In genomic region chr3:187822402-187822801, GRCh38 we compare ENCODE assay signal across 23 cellular contexts.
A peak's percentile ranks its signal among the peaks of the same experiment; 100 is the strongest.
DNase-seq lines count a peak whose midpoint lies in the region; ATAC-seq and TF ChIP-seq lines count a peak whose summit lies in the region.
"Had no signal": no experiment of that assay in that cellular context is flagged by ENCODE, and none has a peak within 500 bp of the region (broad histone marks: within the 10 kb centered on the region; RNA-seq: fewer than 3 reads in every experiment).

No MANE protein-coding gene starts in this region.

- H3K9me3 ChIP-seq in OCI-LY7 (ENCODE audit: low read length) (peaks cover 10% of the 10 kb centered on the region; the same call in 1 of the 2 replicates), right lobe of liver (no peaks in the 10 kb centered on the region)
- H3K9me3 ChIP-seq: A549, breast epithelium, Peyer's patch, SJCRH30 had no signal

- peak overlapping the region; percentile 79 for H3K27ac Mint-ChIP-seq in activated CD8-positive, alpha-beta memory T cell treated with anti-CD3 and anti-CD28 coated beads, Interleukin-2, amount 10 ng/mL, durations not matched to agents 7 days and 5 days
- H3K27ac Mint-ChIP-seq in activated naive CD8-positive, alpha-beta T cell treated with anti-CD3 and anti-CD28 coated beads, Interleukin-2, amount 50 U/mL, for 24 hours = peak overlapping the region; percentile 19
- peak overlapping the region; percentile 2 for H3K27ac Mint-ChIP-seq in progenitor cell of endocrine pancreas
- H3K27ac Mint-ChIP-seq: dendritic cell treated with granulocyte-macrophage colony-stimulating factor and Interleukin-4, amounts not matched to agents 40 ng/mL and 50 ng/mL, for 4 days had no signal

- H3K4me3 ChIP-seq in OCI-LY7 (ENCODE audit: low read depth, low read length, poor library complexity, severe bottlenecking) (no peak overlapping the region), right lobe of liver (no peak overlapping the region)
- H3K4me3 ChIP-seq: A549, breast epithelium, heart left ventricle, Peyer's patch, SJCRH30 had no signal

- H3K4me1 Mint-ChIP-seq in activated CD8-positive, alpha-beta memory T cell treated with anti-CD3 and anti-CD28 coated beads, Interleukin-2, amount 10 ng/mL, durations not matched to agents 7 days and 5 days = peaks cover 25% of the 10 kb centered on the region
- H3K4me1 Mint-ChIP-seq in activated naive CD8-positive, alpha-beta T cell treated with anti-CD3 and anti-CD28 coated beads, Interleukin-2, amount 50 U/mL, for 24 hours = peaks cover 15% of the 10 kb centered on the region
- peaks cover 7% of the 10 kb centered on the region for H3K4me1 Mint-ChIP-seq in progenitor cell of endocrine pancreas (ENCODE audit: low read depth)

- TF ChIP-seq POLR2A in right lobe of liver (IDR thresholded peaks at IDR 0.05) = no peak

- no peak for TF ChIP-seq CTCF in OCI-LY7 (conservative IDR thresholded peaks at IDR 0.05; ENCODE audit: low read length)
- no peak for TF ChIP-seq CTCF in progenitor cell of endocrine pancreas (IDR thresholded peaks at IDR 0.05; ENCODE audit: unreplicated experiment)
- no peak for TF ChIP-seq CTCF in right lobe of liver (IDR thresholded peaks at IDR 0.05)

- BruUV-seq in OCI-LY7 (replicated peaks; lab: Mats Ljungman, UMichigan) = no TSS peak

- no peaks in the 10 kb centered on the region for H3K9me2 ChIP-seq in OCI-LY7 (ENCODE audit: insufficient read depth, low read length)

- no peak overlapping the region for H3K4me3 Mint-ChIP-seq in activated CD8-positive, alpha-beta memory T cell treated with anti-CD3 and anti-CD28 coated beads, Interleukin-2, amount 10 ng/mL, durations not matched to agents 7 days and 5 days
- no peak overlapping the region for H3K4me3 Mint-ChIP-seq in activated naive CD8-positive, alpha-beta T cell treated with anti-CD3 and anti-CD28 coated beads, Interleukin-2, amount 50 U/mL, for 24 hours
- no peak overlapping the region for H3K4me3 Mint-ChIP-seq in progenitor cell of endocrine pancreas (ENCODE audit: low read depth)
- H3K4me3 Mint-ChIP-seq: dendritic cell treated with granulocyte-macrophage colony-stimulating factor and Interleukin-4, amounts not matched to agents 40 ng/mL and 50 ng/mL, for 4 days; naive B cell had no signal

- H3K27ac ChIP-seq in OCI-LY7 (ENCODE audit: low read depth, low read length, poor library complexity, severe bottlenecking) = no peak overlapping the region
- H3K27ac ChIP-seq in right lobe of liver = no peak overlapping the region
- H3K27ac ChIP-seq: A549, breast epithelium, heart left ventricle, Peyer's patch, SJCRH30 had no signal

- peak overlapping the region; percentile 35 for H2AFZ ChIP-seq in OCI-LY7 (ENCODE audit: low read length)

- POLR2A ChIA-PET in OCI-LY7 (lab: Charles Lee) = interaction anchor here (1.9 kb wide), 1 partner anchor 16 kb away, joined by 8 read pairs; no protein-coding TSS in a partner anchor

- peaks cover 8% of the 10 kb centered on the region for H3K9me3 Mint-ChIP-seq in activated CD8-positive, alpha-beta memory T cell treated with anti-CD3 and anti-CD28 coated beads, Interleukin-2, amount 10 ng/mL, durations not matched to agents 7 days and 5 days (ENCODE audit: low read depth)
- H3K9me3 Mint-ChIP-seq in activated naive CD8-positive, alpha-beta T cell treated with anti-CD3 and anti-CD28 coated beads, Interleukin-2, amount 50 U/mL, for 24 hours = peaks cover 5% of the 10 kb centered on the region
- peaks cover 5% of the 10 kb centered on the region for H3K9me3 Mint-ChIP-seq in progenitor cell of endocrine pancreas (ENCODE audit: low read depth)
- H3K9me3 Mint-ChIP-seq: dendritic cell treated with granulocyte-macrophage colony-stimulating factor and Interleukin-4, amounts not matched to agents 40 ng/mL and 50 ng/mL, for 4 days had no signal

- H4K20me1 ChIP-seq in OCI-LY7 (ENCODE audit: insufficient read depth, low read length) = no peaks in the 10 kb centered on the region

- H3K36me3 ChIP-seq in OCI-LY7 (ENCODE audit: insufficient read depth, low read length) = no peaks in the 10 kb centered on the region
- H3K36me3 ChIP-seq in right lobe of liver = no peaks in the 10 kb centered on the region
- H3K36me3 ChIP-seq: breast epithelium, heart left ventricle, Peyer's patch, SJCRH30 had no signal

- H3K27me3 Mint-ChIP-seq in activated CD8-positive, alpha-beta memory T cell treated with anti-CD3 and anti-CD28 coated beads, Interleukin-2, amount 10 ng/mL, durations not matched to agents 7 days and 5 days = no peaks in the 10 kb centered on the region
- no peaks in the 10 kb centered on the region for H3K27me3 Mint-ChIP-seq in activated naive CD8-positive, alpha-beta T cell treated with anti-CD3 and anti-CD28 coated beads, Interleukin-2, amount 50 U/mL, for 24 hours
- no peaks in the 10 kb centered on the region for H3K27me3 Mint-ChIP-seq in progenitor cell of endocrine pancreas
- H3K27me3 Mint-ChIP-seq: naive B cell had no signal

- H3K36me3 Mint-ChIP-seq in activated CD8-positive, alpha-beta memory T cell treated with anti-CD3 and anti-CD28 coated beads, Interleukin-2, amount 10 ng/mL, durations not matched to agents 7 days and 5 days = peaks cover 17% of the 10 kb centered on the region
- no peaks in the 10 kb centered on the region for H3K36me3 Mint-ChIP-seq in activated naive CD8-positive, alpha-beta T cell treated with anti-CD3 and anti-CD28 coated beads, Interleukin-2, amount 50 U/mL, for 24 hours (ENCODE audit: low read depth)
- H3K36me3 Mint-ChIP-seq in progenitor cell of endocrine pancreas (ENCODE audit: insufficient read depth) = no peaks in the 10 kb centered on the region

- peaks cover 37% of the 10 kb centered on the region for H3K4me1 ChIP-seq in OCI-LY7 (ENCODE audit: insufficient read depth, low read length, poor library complexity, severe bottlenecking)
- H3K4me1 ChIP-seq in right lobe of liver = no peaks in the 10 kb centered on the region
- H3K4me1 ChIP-seq: A549, breast epithelium, heart left ventricle, Peyer's patch, SJCRH30 had no signal

- peak; percentile 94 for ATAC-seq in activated CD8-positive, alpha-beta memory T cell treated with anti-CD3 and anti-CD28 coated beads, Interleukin-2, amount 10 ng/mL, durations not matched to agents 7 days and 5 days
- ATAC-seq in activated naive CD8-positive, alpha-beta T cell treated with anti-CD3 and anti-CD28 coated beads, Interleukin-2, amount 50 U/mL, for 24 hours = peak; percentile 49
- ATAC-seq in right lobe of liver = no peak
- ATAC-seq: A549, heart left ventricle, HepG2, left colon, sciatic nerve had no signal

- DNase-seq in activated CD8-positive, alpha-beta memory T cell treated with anti-CD3 and anti-CD28 coated beads, Interleukin-2, amount 10 ng/mL, durations not matched to agents 7 days and 5 days = peak; percentile 64
- no peak for DNase-seq in activated CD8-positive, alpha-beta memory T cell treated with anti-CD3 and anti-CD28 coated beads, Interleukin-2, amount 50 U/mL, for 4 hours
- DNase-seq in OCI-LY7 (ENCODE audit: low spot score) (peak; percentile 41), progenitor cell of endocrine pancreas (ENCODE audit: low spot score, unreplicated experiment) (no peak), right lobe of liver (no peak), cortex of kidney (lab: John Stamatoyannopoulos, UW) (no peak), foreskin melanocyte (no peak)
- DNase-seq in activated naive CD8-positive, alpha-beta T cell treated with anti-CD3 and anti-CD28 coated beads, Interleukin-2, amount 50 U/mL, for 24 hours = no peak
- DNase-seq: amniotic stem cell, H7, heart left ventricle, left colon, mesenchymal stem cell, naive B cell, NCI-H1105, NCI-H2081, Peyer's patch, SJCRH30 had no signal

- no peaks in the 10 kb centered on the region for H3K27me3 ChIP-seq in right lobe of liver
- H3K27me3 ChIP-seq: breast epithelium, heart left ventricle, Peyer's patch, SJCRH30 had no signal

- H3K4me2 ChIP-seq in OCI-LY7 (ENCODE audit: low read length) = no peak overlapping the region
- H3K4me2 ChIP-seq: A549 had no signal

- no peaks in the 10 kb centered on the region for H3K79me2 ChIP-seq in OCI-LY7 (ENCODE audit: insufficient read depth, low read depth, low read length)

- CTCF ChIA-PET in activated CD8-positive, alpha-beta memory T cell treated with anti-CD3 and anti-CD28 coated beads, Interleukin-2, amount 10 ng/mL, durations not matched to agents 7 days and 5 days (lab: Charles Lee) = interaction anchor here (1.1 kb wide), 1 partner anchor 77 kb away, joined by 3 read pairs; the partner anchor contains the start of gene BCL6
- CTCF ChIA-PET in OCI-LY7 (lab: Charles Lee; ENCODE audit: unreplicated experiment) = no interaction called here

- intact Hi-C loops in OCI-LY7 (cut with micrococcal nuclease; ENCODE audit: unreplicated experiment) (no loop called here), right lobe of liver (cut with DNase I) (no loop called here)

Comparison
In these comparisons a context has a peak if more than half of its experiments do, and no peak if none do; other contexts are left out.
1. DNase-seq: peak in activated CD8-positive, alpha-beta memory T cell treated with anti-CD3 and anti-CD28 coated beads, Interleukin-2, amount 10 ng/mL, durations not matched to agents 7 days and 5 days (single experiment) and OCI-LY7 (single experiment); none in activated CD8-positive, alpha-beta memory T cell treated with anti-CD3 and anti-CD28 coated beads, Interleukin-2, amount 50 U/mL, for 4 hours (single experiment), activated naive CD8-positive, alpha-beta T cell treated with anti-CD3 and anti-CD28 coated beads, Interleukin-2, amount 50 U/mL, for 24 hours (single experiment), progenitor cell of endocrine pancreas (single experiment), right lobe of liver (0 of 3), cortex of kidney (single experiment) and foreskin melanocyte (single experiment).
2. ATAC-seq: peak in activated CD8-positive, alpha-beta memory T cell treated with anti-CD3 and anti-CD28 coated beads, Interleukin-2, amount 10 ng/mL, durations not matched to agents 7 days and 5 days (single experiment) and activated naive CD8-positive, alpha-beta T cell treated with anti-CD3 and anti-CD28 coated beads, Interleukin-2, amount 50 U/mL, for 24 hours (single experiment); none in right lobe of liver (0 of 4).
3. H3K27ac Mint-ChIP-seq: peak in every context shown above with its lines; median percentile 79 in activated CD8-positive, alpha-beta memory T cell treated with anti-CD3 and anti-CD28 coated beads, Interleukin-2, amount 10 ng/mL, durations not matched to agents 7 days and 5 days; 19 in activated naive CD8-positive, alpha-beta T cell treated with anti-CD3 and anti-CD28 coated beads, Interleukin-2, amount 50 U/mL, for 24 hours; 2 in progenitor cell of endocrine pancreas.